In the genomic region with DNA sequence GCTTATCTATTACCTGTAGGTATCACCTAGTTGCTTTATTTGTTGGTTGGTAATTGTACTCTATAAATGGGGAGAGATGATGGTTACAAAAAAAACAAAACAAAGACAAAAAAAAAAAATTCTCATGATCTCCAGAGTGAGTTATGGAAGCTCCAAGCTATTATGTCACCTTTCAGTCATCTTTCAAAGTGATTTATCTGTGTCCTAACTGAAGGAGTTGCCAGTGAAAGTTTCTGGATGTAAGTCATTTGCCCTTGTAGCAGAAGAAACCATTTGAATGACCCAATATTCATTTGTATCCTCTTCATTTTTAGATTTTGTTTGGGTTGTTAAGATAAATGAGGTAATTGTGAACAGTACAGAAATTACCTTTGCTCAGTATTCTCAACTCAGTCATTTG, we compare ENCODE assay signal across 37 cellular contexts. TPM values are rescaled to one million over a fixed set of nuclear protein-coding genes. Genes with fewer than 3 reads are reported as not detected.
"Had no signal": no experiment of that assay in that cellular context is flagged by ENCODE, and none has a peak within 500 bp of the region (broad histone marks: within the 10 kb centered on the region; RNA-seq: fewer than 3 reads in every experiment).

No MANE protein-coding gene starts in this region.

- H3K27ac ChIP-seq: SJSA1 had no signal

- H3K36me3 ChIP-seq: MG63, SJSA1 had no signal

- H3K9ac ChIP-seq: SK-N-SH had no signal

- H3K9me3 ChIP-seq: MG63, SJSA1, SK-N-SH had no signal

- H3K9me3 Mint-ChIP-seq: activated CD4-positive, alpha-beta memory T cell treated with anti-CD3 and anti-CD28 coated beads for 36 hours; activated naive CD4-positive, alpha-beta T cell treated with anti-CD3 and anti-CD28 coated beads, Interleukin-2, amount 10 ng/mL, durations not matched to agents 7 days and 5 days; activated naive CD8-positive, alpha-beta T cell treated with anti-CD3 and anti-CD28 coated beads, Interleukin-2, amount 50 U/mL, for 24 hours; activated T-cell treated with anti-CD3 and anti-CD28 coated beads, Interleukin-2, amount 50 U/mL, for 4 hours; activated T-helper 1 cell treated with anti-CD3 and anti-CD28 coated beads, Interleukin-12 subunit alpha, Interleukin-12 subunit beta, Interleukin-2, Interleukin-4 antibody, amounts not matched to agents 30 ng/mL and 10 ng/mL and 1 ng/mL, durations not matched to agents 14 hours and 24 hours and 36 hours; T-helper 1 cell treated with Interleukin-12 subunit alpha and Interleukin-12 subunit beta and Interleukin-4 antibody, amounts not matched to agents 30 μg/mL and 1 μg/mL, for 36 hours; T-helper 2 cell treated with Interferon-gamma antibody and Interleukin-4, amounts not matched to agents 5 μg/mL and 100 μg/mL, for 36 hours; WTC11 had no signal

- DNase-seq: activated CD4-positive, alpha-beta memory T cell treated with anti-CD3 and anti-CD28 coated beads for 36 hours; activated CD4-positive, alpha-beta T cell treated with anti-CD3 and anti-CD28 coated beads for 36 hours; activated CD4-positive, alpha-beta T cell treated with anti-CD3 and anti-CD28 coated beads, Interleukin-2, amount 50 U/mL, for 1 hour; activated CD8-positive, alpha-beta memory T cell treated with anti-CD3 and anti-CD28 coated beads, Interleukin-2, amount 50 U/mL, for 4 hours; activated naive CD4-positive, alpha-beta T cell treated with anti-CD3 and anti-CD28 coated beads, Interleukin-2, amount 10 ng/mL, durations not matched to agents 7 days and 5 days; activated naive CD8-positive, alpha-beta T cell treated with anti-CD3 and anti-CD28 coated beads, Interleukin-2, amount 50 U/mL, for 24 hours; activated T-cell treated with anti-CD3 and anti-CD28 coated beads for 4 hours; activated T-cell treated with anti-CD3 and anti-CD28 coated beads, Interleukin-2, amount 50 U/mL, for 4 hours; anterior cingulate cortex; caudate nucleus; cerebellar nuclear complex; Karpas-422; MG63; NCI-H1048; NCI-H1105 treated with DMSO at 0.1 percent for 48 hours; NCI-H1436 treated with DMSO at 0.1 percent for 48 hours; NCI-H187; NCI-H2029 treated with DMSO at 0.1 percent for 48 hours; NCI-H2107; NCI-H2171; NCI-H510A; NCI-H526; NCI-H748 treated with DMSO at 0.1 percent for 48 hours; NK-92 treated with Interleukin-12 subunit alpha and Interleukin-12 subunit beta, amount 100 ng/mL, for 24 hours; PC-9; SHP77 treated with DMSO at 0.1 percent for 48 hours; SK-N-SH had no signal

- ATAC-seq: activated CD4-positive, alpha-beta T cell treated with anti-CD3 and anti-CD28 coated beads for 36 hours; activated CD4-positive, CD25-positive, alpha-beta regulatory T cell treated with anti-CD3 and anti-CD28 coated beads, Interleukin-2, amount 50 U/mL, for 24 hours; activated naive CD8-positive, alpha-beta T cell treated with anti-CD3 and anti-CD28 coated beads, Interleukin-2, amount 50 U/mL, for 24 hours; activated T-cell treated with anti-CD3 and anti-CD28 coated beads, Interleukin-2, amount 50 U/mL, for 4 hours; WTC11 had no signal

- H3K36me3 Mint-ChIP-seq: activated CD4-positive, alpha-beta memory T cell treated with anti-CD3 and anti-CD28 coated beads for 36 hours; activated naive CD8-positive, alpha-beta T cell; brain; WTC11 had no signal

- FAIRE-seq: bronchial epithelial cell, TTC549 had no signal

- H3K4me2 ChIP-seq: PC-9, SK-N-SH had no signal

- H2AFZ ChIP-seq: PC-9 had no signal

- H3K27ac Mint-ChIP-seq: activated CD4-positive, alpha-beta memory T cell treated with anti-CD3 and anti-CD28 coated beads for 36 hours; activated CD4-positive, alpha-beta T cell treated with anti-CD3 and anti-CD28 coated beads for 36 hours; activated naive CD4-positive, alpha-beta T cell treated with anti-CD3 and anti-CD28 coated beads, Interleukin-2, amount 10 ng/mL, durations not matched to agents 7 days and 5 days; activated naive CD8-positive, alpha-beta T cell; activated naive CD8-positive, alpha-beta T cell treated with anti-CD3 and anti-CD28 coated beads, Interleukin-2, amount 50 U/mL, for 24 hours; activated T-helper 1 cell treated with anti-CD3 and anti-CD28 coated beads, Interleukin-12 subunit alpha, Interleukin-12 subunit beta, Interleukin-2, Interleukin-4 antibody, amounts not matched to agents 30 ng/mL and 10 ng/mL and 1 ng/mL, durations not matched to agents 14 hours and 24 hours and 36 hours; brain; T-helper 1 cell treated with Interleukin-12 subunit alpha and Interleukin-12 subunit beta and Interleukin-4 antibody, amounts not matched to agents 30 μg/mL and 1 μg/mL, for 36 hours; T-helper 2 cell treated with Interferon-gamma antibody and Interleukin-4, amounts not matched to agents 5 μg/mL and 100 μg/mL, for 36 hours; WTC11 had no signal

- H3K4me3 Mint-ChIP-seq: activated CD4-positive, alpha-beta memory T cell treated with anti-CD3 and anti-CD28 coated beads for 36 hours; activated CD4-positive, alpha-beta T cell treated with anti-CD3 and anti-CD28 coated beads for 36 hours; activated naive CD4-positive, alpha-beta T cell treated with anti-CD3 and anti-CD28 coated beads, Interleukin-2, amount 10 ng/mL, durations not matched to agents 7 days and 5 days; activated naive CD8-positive, alpha-beta T cell; activated naive CD8-positive, alpha-beta T cell treated with anti-CD3 and anti-CD28 coated beads, Interleukin-2, amount 50 U/mL, for 24 hours; activated T-cell treated with anti-CD3 and anti-CD28 coated beads, Interleukin-2, amount 50 U/mL, for 4 hours; activated T-helper 1 cell treated with anti-CD3 and anti-CD28 coated beads, Interleukin-12 subunit alpha, Interleukin-12 subunit beta, Interleukin-2, Interleukin-4 antibody, amounts not matched to agents 30 ng/mL and 10 ng/mL and 1 ng/mL, durations not matched to agents 14 hours and 24 hours and 36 hours; T-helper 1 cell treated with Interleukin-12 subunit alpha and Interleukin-12 subunit beta and Interleukin-4 antibody, amounts not matched to agents 30 μg/mL and 1 μg/mL, for 36 hours; T-helper 2 cell treated with Interferon-gamma antibody and Interleukin-4, amounts not matched to agents 5 μg/mL and 100 μg/mL, for 36 hours; WTC11 had no signal

- H3K4me3 ChIP-seq: MG63, PC-9, SJSA1 had no signal

- H3K4me1 ChIP-seq: SJSA1 had no signal

RNA-seq across cellular contexts. Expression of a gene that starts 3.6 kb away (rescaled TPM):
- total RNA-seq: SJSA1 had no signal
